ENCODE assay signal across 8 cellular contexts in genomic region chr5:35220967-35221366, GRCh38. TPM values are rescaled to one million over a fixed set of nuclear protein-coding genes. Genes with fewer than 3 reads are reported as not detected.
"Had no signal": no experiment of that assay in that cellular context is flagged by ENCODE, and none has a peak within 500 bp of the region (broad histone marks: within the 10 kb centered on the region; RNA-seq: fewer than 3 reads in every experiment).

No MANE protein-coding gene starts in this region.

- H2AFZ ChIP-seq: GM23338 had no signal

- DNase-seq: H9, HCEC 1CT, IMR-90 had no signal

- H3K4me2 ChIP-seq: GM23338 had no signal

- H3K4me3 ChIP-seq: GM23338, K562 had no signal

- FAIRE-seq: H1, H54, HTR-8/SVneo, K562 had no signal

- ATAC-seq: GM23338, K562 had no signal

RNA-seq across cellular contexts. Expression of gene PRLR, which starts 9.3 kb away (rescaled TPM):
- polyA plus RNA-seq: K562 had no signal
